13 cellular contexts compared by ENCODE assay signal in the genomic region with DNA sequence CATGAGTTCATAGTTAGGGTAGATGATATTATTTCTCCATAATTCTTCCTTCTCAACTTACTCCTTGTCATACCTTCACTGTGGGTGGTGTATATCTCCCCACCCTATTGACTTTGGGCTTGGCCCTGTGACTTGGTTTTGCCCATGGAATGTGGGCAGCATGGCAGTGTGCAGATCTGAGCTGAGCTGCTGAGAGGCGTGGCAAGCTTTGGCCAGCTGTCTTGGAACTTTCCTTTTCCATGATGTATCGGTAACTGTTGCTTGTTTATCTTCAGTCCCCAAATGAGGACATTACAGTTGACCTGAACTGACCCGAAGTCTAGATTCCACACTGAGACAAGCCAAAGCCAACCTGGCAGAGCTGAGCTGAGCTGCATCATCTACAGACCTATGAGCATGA.
DNase-seq lines count a peak whose midpoint lies in the region; ATAC-seq and TF ChIP-seq lines count a peak whose summit lies in the region.
"Had no signal": no experiment of that assay in that cellular context is flagged by ENCODE, and none has a peak within 500 bp of the region (broad histone marks: within the 10 kb centered on the region; RNA-seq: fewer than 3 reads in every experiment).

No MANE protein-coding gene starts in this region.

- TF ChIP-seq RAD21 in HCT116 (IDR thresholded peaks at IDR 0.05; ENCODE audit: low read depth), result no peak

- H3K4me2 ChIP-seq in HCT116 (ENCODE audit: low read length), result peak overlapping the region; percentile 80
- peak overlapping the region; percentile 24 for H3K4me2 ChIP-seq in skeletal muscle satellite cell (ENCODE audit: low read length)

- H3K9me3 ChIP-seq in HCT116 (ENCODE audit: control insufficient read depth in 1 of 2, insufficient read depth in 1 of 2, low read depth in 1 of 2, low read length in 2 of 2), result no peaks in the 10 kb centered on the region
- H3K9me3 ChIP-seq in skeletal muscle satellite cell (replicated peaks; ENCODE audit: low read length), result no peaks in the 10 kb centered on the region

- DNase-seq in HCT116 (ENCODE audit: low read depth, low spot score) (peak; percentile 26), SW480 (ENCODE audit: low spot score) (peak; percentile 70), fibroblast of gingiva (ENCODE audit: low read depth) (peak; percentile 43), UCSD-AML1 (lab: John Stamatoyannopoulos, UW; ENCODE audit: unreplicated experiment) (no peak), NCI-H82 (lab: John Stamatoyannopoulos, UW) (no peak)
- no peak for DNase-seq in activated naive CD4-positive, alpha-beta T cell treated with Interleukin-2 at 50 U/mL for 16 hours
- DNase-seq: activated CD4-positive, alpha-beta T cell treated with anti-CD3 and anti-CD28 coated beads, Interleukin-2, amount 50 U/mL, for 4 hours; islet precursor cell; NCI-H526 treated with DMSO at 0.1 percent for 48 hours; nephron progenitor cell had no signal

- ATAC-seq in HCT116, result peak; percentile 31
- ATAC-seq in GM21381 (IDR thresholded peaks at IDR 0.05; ENCODE audit: unreplicated experiment), result no peak
- ATAC-seq: SK-N-SH treated with all-trans-retinoic acid at 6 μM for 48 hours had no signal

- H3K9ac ChIP-seq in HCT116 (ENCODE audit: low read length) (no peak overlapping the region), skeletal muscle satellite cell (ENCODE audit: low read depth, low read length) (no peak overlapping the region)

- BruUV-seq in HCT116 (replicated peaks; lab: Mats Ljungman, UMichigan), result no TSS peak

- H3K4me1 ChIP-seq in HCT116 (ENCODE audit: control insufficient read depth in 1 of 2, insufficient read depth in 2 of 2, low read length in 2 of 2) (peaks cover 32 to 39% of the 10 kb centered on the region in 2 experiments), skeletal muscle satellite cell (ENCODE audit: control insufficient read depth, insufficient read depth, low read length) (peaks cover 28% of the 10 kb centered on the region)

- no peaks in the 10 kb centered on the region for H3K36me3 ChIP-seq in HCT116 (ENCODE audit: control insufficient read depth in 1 of 2, insufficient read depth in 2 of 2, low read length in 2 of 2)
- H3K36me3 ChIP-seq in skeletal muscle satellite cell (ENCODE audit: insufficient read depth, low read length), result no peaks in the 10 kb centered on the region

- CTCF ChIA-PET in HCT116 (lab: Charles Lee), result interaction anchor here (1.4 kb wide), 1 partner anchor 19 kb away, joined by 3 read pairs; no protein-coding TSS in a partner anchor

- no peak overlapping the region for H2AFZ ChIP-seq in HCT116 (ENCODE audit: low read depth, low read length, poor library complexity, severe bottlenecking)

- POLR2A ChIA-PET in HCT116 (lab: Charles Lee), result no interaction called here

- H4K20me1 ChIP-seq in HCT116 (ENCODE audit: insufficient read depth), result no peaks in the 10 kb centered on the region

- H3K9me2 ChIP-seq in HCT116 (ENCODE audit: insufficient read depth), result no peaks in the 10 kb centered on the region

- TF ChIP-seq POLR2A in HCT116 (IDR thresholded peaks at IDR 0.05; ENCODE audit: borderline replicate concordance, extremely low read depth, insufficient read depth, insufficient read length), result no peak

- RAD21 ChIA-PET in HCT116 (lab: Charles Lee; ENCODE audit: low non-redundant PET in 1 of 2, low total read pairs in 2 of 2, uncharacterized antibody in 2 of 2, unreplicated experiment in 2 of 2), result no interaction called here

- TF ChIP-seq CTCF in HCT116 (IDR thresholded peaks at IDR 0.05 in 2 of 3, conservative IDR thresholded peaks at IDR 0.05 in 1 of 3; ENCODE audit: borderline replicate concordance in 1 of 3, insufficient read depth in 1 of 3, low read depth in 2 of 3, low read length in 2 of 3), result no peak

- no peak overlapping the region for H3K27ac ChIP-seq in HCT116 (ENCODE audit: low read depth, low read length)

- intact Hi-C loops in HCT116 (cut with micrococcal nuclease), result no loop called here

- H3K27me3 ChIP-seq in HCT116 (ENCODE audit: insufficient read depth, low read length), result peaks cover 7% of the 10 kb centered on the region; the same call in 1 of the 2 replicates
- H3K27me3 ChIP-seq in skeletal muscle satellite cell (ENCODE audit: control insufficient read depth, insufficient read depth, low read length), result peaks cover 8% of the 10 kb centered on the region

- no peaks in the 10 kb centered on the region for H3K79me2 ChIP-seq in HCT116 (ENCODE audit: insufficient read depth, low read length)

- H3K4me3 ChIP-seq in HCT116 (replicated peaks in 1 of 2; ENCODE audit: low read depth in 1 of 2, low read length in 2 of 2), result no peak overlapping the region
- no peak overlapping the region for H3K4me3 ChIP-seq in skeletal muscle satellite cell (ENCODE audit: low read length)

TF ChIP-seq in HCT116, 20 proteins besides CTCF, POLR2A, EP300 and RAD21:
- TF ChIP-seq, protein P1, sequence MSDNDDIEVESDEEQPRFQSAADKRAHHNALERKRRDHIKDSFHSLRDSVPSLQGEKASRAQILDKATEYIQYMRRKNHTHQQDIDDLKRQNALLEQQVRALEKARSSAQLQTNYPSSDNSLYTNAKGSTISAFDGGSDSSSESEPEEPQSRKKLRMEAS (IDR thresholded peaks at IDR 0.05), result peak; percentile 49; the same call in 1 of the 2 replicates
- peak; percentile 20; the same call in 1 of the 2 replicates for TF ChIP-seq SP1 (IDR thresholded peaks at IDR 0.05; ENCODE audit: low read depth)
- TF ChIP-seq, protein P2, sequence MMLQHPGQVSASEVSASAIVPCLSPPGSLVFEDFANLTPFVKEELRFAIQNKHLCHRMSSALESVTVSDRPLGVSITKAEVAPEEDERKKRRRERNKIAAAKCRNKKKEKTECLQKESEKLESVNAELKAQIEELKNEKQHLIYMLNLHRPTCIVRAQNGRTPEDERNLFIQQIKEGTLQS (IDR thresholded peaks at IDR 0.05), result no peak

Comparison
In these comparisons a context has a peak if more than half of its experiments do, and no peak if none do; other contexts are left out.
1. DNase-seq: peak in HCT116 (single experiment), SW480 (single experiment) and fibroblast of gingiva (single experiment); none in UCSD-AML1 (single experiment), NCI-H82 (single experiment) and activated naive CD4-positive, alpha-beta T cell treated with Interleukin-2 at 50 U/mL for 16 hours (single experiment).